17 cellular contexts compared by ENCODE assay signal in genomic region chr17:21474815-21475214, GRCh38.
DNase-seq lines count a peak whose midpoint lies in the region; ATAC-seq, FAIRE-seq and TF ChIP-seq lines count a peak whose summit lies in the region.
"Had no signal": no experiment of that assay in that cellular context is flagged by ENCODE, and none has a peak within 500 bp of the region (broad histone marks: within the 10 kb centered on the region; RNA-seq: fewer than 3 reads in every experiment).

No MANE protein-coding gene starts in this region.

- no peaks in the 10 kb centered on the region for H3K36me3 ChIP-seq in H1 (ENCODE audit: control insufficient read depth in 2 of 4, insufficient read depth in 4 of 4, low read length in 3 of 4)
- H3K36me3 ChIP-seq: BLaER1 treated with 17β-estradiol and CSF1 and Interleukin-3, amounts not matched to agents 10 nM and 100 nM had no signal

- H3K36me3 Mint-ChIP-seq in activated CD8-positive, alpha-beta memory T cell treated with anti-CD3 and anti-CD28 coated beads, Interleukin-2, amount 10 ng/mL, durations not matched to agents 7 days and 5 days: peaks cover 2% of the 10 kb centered on the region
- no peaks in the 10 kb centered on the region for H3K36me3 Mint-ChIP-seq in osteocyte (ENCODE audit: unreplicated experiment)
- no peaks in the 10 kb centered on the region for H3K36me3 Mint-ChIP-seq in activated naive CD4-positive, alpha-beta T cell treated with anti-CD3 and anti-CD28 coated beads, Interleukin-2, amount 10 ng/mL, durations not matched to agents 7 days and 5 days
- H3K36me3 Mint-ChIP-seq in activated T-cell treated with anti-CD3 and anti-CD28 coated beads, Interleukin-2, amount 50 U/mL, for 72 hours (ENCODE audit: insufficient read depth in 2 of 2): peaks cover 2% of the 10 kb centered on the region in 2 donors
- H3K36me3 Mint-ChIP-seq: CD8-positive, alpha-beta T cell had no signal

- no peak for TF ChIP-seq EP300 in H1 (IDR thresholded peaks at IDR 0.05; ENCODE audit: borderline replicate concordance in 1 of 2, low read depth in 2 of 2, low read length in 2 of 2)

- no peaks in the 10 kb centered on the region for H4K20me1 ChIP-seq in H1 (replicated peaks in 1 of 2; ENCODE audit: control insufficient read depth in 1 of 2, insufficient read depth in 2 of 2, low read length in 2 of 2)
- H4K20me1 ChIP-seq: BLaER1 treated with 17β-estradiol and CSF1 and Interleukin-3, amounts not matched to agents 10 nM and 100 nM had no signal

- no peak for TF ChIP-seq RAD21 in H1 (IDR thresholded peaks at IDR 0.05 in 1 of 2, conservative IDR thresholded peaks at IDR 0.05 in 1 of 2; ENCODE audit: low read depth in 2 of 2, low read length in 2 of 2)

- H3K79me1 ChIP-seq in H1 (ENCODE audit: low read depth, low read length): no peaks in the 10 kb centered on the region

- H3K27ac ChIP-seq in H1 (ENCODE audit: low read depth, low read length): no peak overlapping the region
- H3K27ac ChIP-seq: BLaER1 treated with 17β-estradiol and CSF1 and Interleukin-3, amounts not matched to agents 10 nM and 100 nM had no signal

- no peak overlapping the region for H3K56ac ChIP-seq in H1 (replicated peaks; ENCODE audit: insufficient read length, low read depth, low read length)

- no peak overlapping the region for H2BK5ac ChIP-seq in H1 (ENCODE audit: low read depth, low read length)

- peak overlapping the region; percentile 53; the same call in 1 of the 2 replicates for H2BK15ac ChIP-seq in H1 (ENCODE audit: low read length)

- WGBS in H1 (ENCODE audit: extremely low coverage in 1 of 2, insufficient coverage in 1 of 2, insufficient read length in 1 of 2, insufficient replicate concordance in 2 of 2, low coverage in 1 of 2, low lambda C conversion rate in 2 of 2, missing lambda C conversion rate in 1 of 2), 2 experiments: 89% methylated on average over 5 of the region's 5 CpGs; no CpG with 5 or more reads in 1 of the 2 experiments

- H4K91ac ChIP-seq in H1 (replicated peaks; ENCODE audit: insufficient read length, low read length): no peak overlapping the region

- no peak overlapping the region for H4K5ac ChIP-seq in H1 (ENCODE audit: insufficient read length, low read depth, low read length)

- H3K4me3 ChIP-seq in H1 (ENCODE audit: extremely low read depth in 1 of 4, insufficient read depth in 2 of 4, low read depth in 3 of 4, low read length in 4 of 4): no peak overlapping the region
- H3K4me3 ChIP-seq: BLaER1 treated with 17β-estradiol and CSF1 and Interleukin-3, amounts not matched to agents 10 nM and 100 nM; GM12878 had no signal

- no peak overlapping the region for H3K27ac Mint-ChIP-seq in activated CD8-positive, alpha-beta memory T cell treated with anti-CD3 and anti-CD28 coated beads, Interleukin-2, amount 10 ng/mL, durations not matched to agents 7 days and 5 days
- no peak overlapping the region for H3K27ac Mint-ChIP-seq in osteocyte (ENCODE audit: unreplicated experiment)
- no peak overlapping the region for H3K27ac Mint-ChIP-seq in activated naive CD4-positive, alpha-beta T cell treated with anti-CD3 and anti-CD28 coated beads, Interleukin-2, amount 10 ng/mL, durations not matched to agents 7 days and 5 days
- no peak overlapping the region for H3K27ac Mint-ChIP-seq in activated T-cell treated with anti-CD3 and anti-CD28 coated beads, Interleukin-2, amount 50 U/mL, for 72 hours
- H3K27ac Mint-ChIP-seq: B cell; CD8-positive, alpha-beta T cell had no signal

- H3K23me2 ChIP-seq in H1 (ENCODE audit: low read depth, low read length): no peaks in the 10 kb centered on the region

- no peak overlapping the region for H3K14ac ChIP-seq in H1 (ENCODE audit: insufficient read length)

- H3K27me3 ChIP-seq in H1 (replicated peaks in 1 of 4; ENCODE audit: control insufficient read depth in 3 of 4, extremely low read depth in 1 of 4, insufficient read depth in 3 of 4, low read length in 3 of 4): no peaks in the 10 kb centered on the region
- H3K27me3 ChIP-seq: BLaER1 treated with 17β-estradiol and CSF1 and Interleukin-3, amounts not matched to agents 10 nM and 100 nM had no signal

- peaks cover 0 to 3% (median 0%) of the 10 kb centered on the region in 4 experiments; a peak in 1 of 7 replicates for H3K4me1 ChIP-seq in H1 (replicated peaks in 1 of 4; ENCODE audit: control insufficient read depth in 3 of 4, insufficient read depth in 4 of 4, low read length in 3 of 4)
- H3K4me1 ChIP-seq: BLaER1 treated with 17β-estradiol and CSF1 and Interleukin-3, amounts not matched to agents 10 nM and 100 nM had no signal

- no peak for ATAC-seq in activated CD8-positive, alpha-beta memory T cell treated with anti-CD3 and anti-CD28 coated beads, Interleukin-2, amount 10 ng/mL, durations not matched to agents 7 days and 5 days
- no peak for ATAC-seq in activated T-cell treated with anti-CD3 and anti-CD28 coated beads, Interleukin-2, amount 50 U/mL, for 72 hours (replicated peaks in 1 of 2)
- ATAC-seq: CD8-positive, alpha-beta T cell; GM12878; HepG2 had no signal

- H2BK20ac ChIP-seq in H1 (ENCODE audit: low read length): peak overlapping the region; percentile 80; the same call in 1 of the 2 replicates

- FAIRE-seq in H1 (lab: Jason Lieb, UNC): no peak
- FAIRE-seq: GM12878, HepG2 had no signal

- H3K79me2 ChIP-seq in H1 (ENCODE audit: control insufficient read depth in 1 of 2, insufficient read depth in 2 of 2, low read length in 2 of 2): no peaks in the 10 kb centered on the region

- TF ChIP-seq CTCF in H1 (IDR thresholded peaks at IDR 0.05; ENCODE audit: control extremely low read depth in 1 of 3, insufficient read depth in 1 of 3, low read depth in 1 of 3, low read length in 3 of 3): no peak
- TF ChIP-seq CTCF in osteocyte (IDR thresholded peaks at IDR 0.05): no peak
- TF ChIP-seq CTCF in GM10266 (IDR thresholded peaks at IDR 0.05; ENCODE audit: control insufficient read depth, insufficient read depth, low read depth, missing control alignments): no peak

- H2BK12ac ChIP-seq in H1 (ENCODE audit: low read depth, low read length): peak overlapping the region; percentile 60; the same call in 1 of the 2 replicates

- H2AK5ac ChIP-seq in H1 (ENCODE audit: low read depth, low read length): no peak overlapping the region

- H2BK120ac ChIP-seq in H1 (replicated peaks; ENCODE audit: low read depth, low read length): no peak overlapping the region

- peaks cover 32% of the 10 kb centered on the region for H3K27me3 Mint-ChIP-seq in activated CD8-positive, alpha-beta memory T cell treated with anti-CD3 and anti-CD28 coated beads, Interleukin-2, amount 10 ng/mL, durations not matched to agents 7 days and 5 days
- peaks cover 73% of the 10 kb centered on the region for H3K27me3 Mint-ChIP-seq in osteocyte (ENCODE audit: unreplicated experiment)
- H3K27me3 Mint-ChIP-seq in activated naive CD4-positive, alpha-beta T cell treated with anti-CD3 and anti-CD28 coated beads, Interleukin-2, amount 10 ng/mL, durations not matched to agents 7 days and 5 days: peaks cover 36% of the 10 kb centered on the region
- H3K27me3 Mint-ChIP-seq in activated T-cell treated with anti-CD3 and anti-CD28 coated beads, Interleukin-2, amount 50 U/mL, for 72 hours (ENCODE audit: low read depth): peaks cover 22% of the 10 kb centered on the region

- H3K23ac ChIP-seq in H1 (ENCODE audit: insufficient read length): no peak overlapping the region

- H3K9ac ChIP-seq in H1 (replicated peaks in 1 of 4; ENCODE audit: extremely low read depth in 1 of 4, low read depth in 3 of 4, low read length in 3 of 4): no peak overlapping the region
- H3K9ac ChIP-seq: BLaER1 treated with 17β-estradiol and CSF1 and Interleukin-3, amounts not matched to agents 10 nM and 100 nM had no signal

- CTCF ChIA-PET in activated CD8-positive, alpha-beta memory T cell treated with anti-CD3 and anti-CD28 coated beads, Interleukin-2, amount 10 ng/mL, durations not matched to agents 7 days and 5 days (lab: Charles Lee): no interaction called here
- CTCF ChIA-PET in H1 (lab: Charles Lee; ENCODE audit: partially characterized antibody): interaction anchor here (1.1 to 2.0 kb wide), 4 partner anchors 15 to 37 kb away, joined by 3 to 5 read pairs (median 3); no protein-coding TSS in a partner anchor
- CTCF ChIA-PET in activated naive CD4-positive, alpha-beta T cell treated with anti-CD3 and anti-CD28 coated beads, Interleukin-2, amount 10 ng/mL, durations not matched to agents 7 days and 5 days (lab: Charles Lee): no interaction called here

- H3K4me3 Mint-ChIP-seq in activated CD8-positive, alpha-beta memory T cell treated with anti-CD3 and anti-CD28 coated beads, Interleukin-2, amount 10 ng/mL, durations not matched to agents 7 days and 5 days: no peak overlapping the region
- no peak overlapping the region for H3K4me3 Mint-ChIP-seq in osteocyte (ENCODE audit: unreplicated experiment)
- H3K4me3 Mint-ChIP-seq in activated naive CD4-positive, alpha-beta T cell treated with anti-CD3 and anti-CD28 coated beads, Interleukin-2, amount 10 ng/mL, durations not matched to agents 7 days and 5 days: no peak overlapping the region
- no peak overlapping the region for H3K4me3 Mint-ChIP-seq in activated T-cell treated with anti-CD3 and anti-CD28 coated beads, Interleukin-2, amount 50 U/mL, for 72 hours
- H3K4me3 Mint-ChIP-seq: B cell; CD8-positive, alpha-beta T cell; H9 had no signal

- peaks cover 3% of the 10 kb centered on the region in 2 experiments; a peak in 1 of 4 replicates for H3K9me3 ChIP-seq in H1 (ENCODE audit: insufficient read depth in 2 of 2, low read depth in 1 of 2, low read length in 1 of 2)

- no peak overlapping the region for H2AFZ ChIP-seq in H1 (ENCODE audit: low read length)

- POLR2A ChIA-PET in H1 (lab: Charles Lee; ENCODE audit: partially characterized antibody): no interaction called here

- no peak overlapping the region for H3K18ac ChIP-seq in H1 (ENCODE audit: extremely low read depth, low read length)

- no peaks in the 10 kb centered on the region for H3K4me1 Mint-ChIP-seq in activated CD8-positive, alpha-beta memory T cell treated with anti-CD3 and anti-CD28 coated beads, Interleukin-2, amount 10 ng/mL, durations not matched to agents 7 days and 5 days
- H3K4me1 Mint-ChIP-seq in osteocyte (ENCODE audit: unreplicated experiment): no peaks in the 10 kb centered on the region
- H3K4me1 Mint-ChIP-seq in activated naive CD4-positive, alpha-beta T cell treated with anti-CD3 and anti-CD28 coated beads, Interleukin-2, amount 10 ng/mL, durations not matched to agents 7 days and 5 days: no peaks in the 10 kb centered on the region
- no peaks in the 10 kb centered on the region for H3K4me1 Mint-ChIP-seq in activated T-cell treated with anti-CD3 and anti-CD28 coated beads, Interleukin-2, amount 50 U/mL, for 72 hours (ENCODE audit: low read depth)
- H3K4me1 Mint-ChIP-seq: B cell had no signal

- H3K4ac ChIP-seq in H1 (replicated peaks; ENCODE audit: insufficient read length, low read depth, low read length): no peak overlapping the region

- H4K8ac ChIP-seq in H1 (ENCODE audit: extremely low read depth, insufficient read depth, low read length): no peak overlapping the region

- TF ChIP-seq POLR2A in H1 (IDR thresholded peaks at IDR 0.05; ENCODE audit: control extremely low read depth in 1 of 2, low read depth in 2 of 2, low read length in 2 of 2): no peak

- H3K4me2 ChIP-seq in H1 (ENCODE audit: insufficient read depth in 1 of 2, low read depth in 2 of 2, low read length in 2 of 2): no peak overlapping the region
- H3K4me2 ChIP-seq: BLaER1 treated with 17β-estradiol and CSF1 and Interleukin-3, amounts not matched to agents 10 nM and 100 nM had no signal

- peaks cover 3% of the 10 kb centered on the region for H3K9me3 Mint-ChIP-seq in activated CD8-positive, alpha-beta memory T cell treated with anti-CD3 and anti-CD28 coated beads, Interleukin-2, amount 10 ng/mL, durations not matched to agents 7 days and 5 days (ENCODE audit: low read depth)
- H3K9me3 Mint-ChIP-seq in osteocyte (ENCODE audit: unreplicated experiment): no peaks in the 10 kb centered on the region
- H3K9me3 Mint-ChIP-seq in activated naive CD4-positive, alpha-beta T cell treated with anti-CD3 and anti-CD28 coated beads, Interleukin-2, amount 10 ng/mL, durations not matched to agents 7 days and 5 days: peaks cover 20% of the 10 kb centered on the region
- H3K9me3 Mint-ChIP-seq in activated T-cell treated with anti-CD3 and anti-CD28 coated beads, Interleukin-2, amount 50 U/mL, for 72 hours: peaks cover 1 to 3% of the 10 kb centered on the region in 2 donors

- peak; percentile 28 for DNase-seq in activated CD8-positive, alpha-beta memory T cell treated with anti-CD3 and anti-CD28 coated beads for 24 hours
- DNase-seq in activated CD8-positive, alpha-beta memory T cell treated with anti-CD3 and anti-CD28 coated beads, Interleukin-2, amount 10 ng/mL, durations not matched to agents 7 days and 5 days: no peak
- DNase-seq in H1 (ENCODE audit: low read depth in 1 of 2, low spot score in 2 of 2) (peak in 1 of 2 experiments; percentile 40), osteocyte (ENCODE audit: extremely low spot score, unreplicated experiment) (peak; percentile 57), GM10266 (ENCODE audit: extremely low spot score) (no peak)
- DNase-seq in activated naive CD4-positive, alpha-beta T cell treated with anti-CD3 and anti-CD28 coated beads, Interleukin-2, amount 10 ng/mL, durations not matched to agents 7 days and 5 days: no peak
- DNase-seq in activated T-cell treated with anti-CD3 and anti-CD28 coated beads, Interleukin-2, amount 50 U/mL, for 72 hours: no peak
- DNase-seq: Calu3, DMS79 treated with DMSO at 0.1 percent for 48 hours, GF-D8, GOT3 had no signal

Comparison
In these comparisons a context has a peak if more than half of its experiments do, and no peak if none do; other contexts are left out.
1. DNase-seq: peak in activated CD8-positive, alpha-beta memory T cell treated with anti-CD3 and anti-CD28 coated beads for 24 hours (single experiment) and osteocyte (single experiment); none in activated CD8-positive, alpha-beta memory T cell treated with anti-CD3 and anti-CD28 coated beads, Interleukin-2, amount 10 ng/mL, durations not matched to agents 7 days and 5 days (single experiment), activated naive CD4-positive, alpha-beta T cell treated with anti-CD3 and anti-CD28 coated beads, Interleukin-2, amount 10 ng/mL, durations not matched to agents 7 days and 5 days (single experiment), activated T-cell treated with anti-CD3 and anti-CD28 coated beads, Interleukin-2, amount 50 U/mL, for 72 hours (0 of 2) and GM10266 (single experiment).